17 cellular contexts compared by ENCODE assay signal in genomic region chr3:160553829-160554228, GRCh38. TPM values are rescaled to one million over a fixed set of nuclear protein-coding genes. Genes with fewer than 3 reads are reported as not detected.
DNase-seq lines count a peak whose midpoint lies in the region; ATAC-seq and TF ChIP-seq lines count a peak whose summit lies in the region.
"Had no signal": no experiment of that assay in that cellular context is flagged by ENCODE, and none has a peak within 500 bp of the region (broad histone marks: within the 10 kb centered on the region; RNA-seq: fewer than 3 reads in every experiment).

No MANE protein-coding gene starts in this region.

- H3K4me1 Mint-ChIP-seq in WTC11: peaks cover 28% of the 10 kb centered on the region
- H3K4me1 Mint-ChIP-seq in type B pancreatic cell (ENCODE audit: unreplicated experiment): no peaks in the 10 kb centered on the region

- H3K4me3 Mint-ChIP-seq in WTC11: peak overlapping the region; percentile 32
- no peak overlapping the region for H3K4me3 Mint-ChIP-seq in type B pancreatic cell
- H3K4me3 Mint-ChIP-seq: CD4-positive, alpha-beta T cell had no signal

- H3K36me3 Mint-ChIP-seq in WTC11: peaks cover 28% of the 10 kb centered on the region
- H3K36me3 Mint-ChIP-seq in type B pancreatic cell: peaks cover 55% of the 10 kb centered on the region

- DNase-seq in NCI-H146 (lab: John Stamatoyannopoulos, UW) (peak; percentile 26), NCI-H146 treated with DMSO at 0.1 percent for 48 hours (lab: John Stamatoyannopoulos, UW; ENCODE audit: unreplicated experiment) (no peak), NCI-H526 (lab: John Stamatoyannopoulos, UW) (peak; percentile 13 to 56), WTC11 (ENCODE audit: low spot score) (no peak), type B pancreatic cell (ENCODE audit: extremely low spot score, unreplicated experiment) (no peak)
- DNase-seq: 8988T; AML-193; Calu3; CD4-positive, alpha-beta T cell; DMS 273 treated with DMSO at 0.1 percent for 48 hours; DMS79 treated with DMSO at 0.1 percent for 48 hours; EL; IMR-90; KBM-7 had no signal

- POLR2A ChIA-PET in WTC11 (lab: Charles Lee): no interaction called here

- TF ChIP-seq CTCF in WTC11 (IDR thresholded peaks at IDR 0.05): no peak
- TF ChIP-seq CTCF in type B pancreatic cell (conservative IDR thresholded peaks at IDR 0.05): no peak

- H3K9me3 Mint-ChIP-seq in WTC11 (peaks cover 35% of the 10 kb centered on the region), type B pancreatic cell (peaks cover 6% of the 10 kb centered on the region)

- H3K27ac Mint-ChIP-seq in WTC11 (peak overlapping the region; percentile 67; the same call in 1 of the 2 replicates), type B pancreatic cell (peak overlapping the region; percentile 16)
- H3K27ac Mint-ChIP-seq: CD4-positive, alpha-beta T cell had no signal

- H3K27me3 Mint-ChIP-seq in WTC11 (ENCODE audit: low read depth) (no peaks in the 10 kb centered on the region), type B pancreatic cell (no peaks in the 10 kb centered on the region)
- H3K27me3 Mint-ChIP-seq: CD4-positive, alpha-beta T cell had no signal

- ATAC-seq in WTC11 (no peak), GM21360 (IDR thresholded peaks at IDR 0.05; ENCODE audit: unreplicated experiment) (no peak), GM18909 (IDR thresholded peaks at IDR 0.05; ENCODE audit: poor library complexity, unreplicated experiment) (no peak), HG02588 (IDR thresholded peaks at IDR 0.05; ENCODE audit: unreplicated experiment) (no peak)

- CTCF ChIA-PET in WTC11 (lab: Charles Lee): no interaction called here

TF ChIP-seq in WTC11, 78 proteins besides CTCF, POLR2A, EP300 and RAD21:
- no peak for TF ChIP-seq ZNF416 (CRISPR knock-in tag; IDR thresholded peaks at IDR 0.05)
- no peak for TF ChIP-seq AR (CRISPR knock-in tag; IDR thresholded peaks at IDR 0.05)
- no peak for TF ChIP-seq CREM (CRISPR knock-in tag; IDR thresholded peaks at IDR 0.05)
- TF ChIP-seq JAZF1 (CRISPR knock-in tag; IDR thresholded peaks at IDR 0.05): no peak
- TF ChIP-seq ZNF281 (CRISPR knock-in tag; IDR thresholded peaks at IDR 0.05): no peak
- no peak for TF ChIP-seq MLX (CRISPR knock-in tag; IDR thresholded peaks at IDR 0.05)
- TF ChIP-seq ETV6 (CRISPR knock-in tag; IDR thresholded peaks at IDR 0.05): no peak
- TF ChIP-seq ZNF532 (CRISPR knock-in tag; IDR thresholded peaks at IDR 0.05; ENCODE audit: borderline replicate concordance): no peak
- no peak for TF ChIP-seq SMAD4 (CRISPR knock-in tag; IDR thresholded peaks at IDR 0.05)
- TF ChIP-seq CREB1 (CRISPR knock-in tag; IDR thresholded peaks at IDR 0.05): no peak

RNA-seq across cellular contexts. Expression of gene KPNA4, which starts 11.5 kb away (rescaled TPM):
- 48.5 to 54.5 TPM (median 52.2 TPM) in 3 replicates for total RNA-seq in WTC11 (2021)
- total RNA-seq in type B pancreatic cell (ENCODE audit: low replicate concordance): 49.0 and 60.5 TPM in 2 replicates

Comparison
In these comparisons a context has a peak if more than half of its experiments do, and no peak if none do; other contexts are left out.
1. DNase-seq: peak in NCI-H146 (single experiment) and NCI-H526 (2 of 2); none in NCI-H146 treated with DMSO at 0.1 percent for 48 hours (single experiment), WTC11 (single experiment) and type B pancreatic cell (single experiment).